In genomic region chr7:6375346-6376101, GRCh38 we compare ENCODE assay signal across 1 cellular context.
TF ChIP-seq lines count a peak whose summit lies in the region.

No MANE protein-coding gene starts in this region.

TF ChIP-seq in HEK293, 187 proteins besides CTCF, POLR2A, EP300 and RAD21 (continued from another document):
- TF ChIP-seq ZNF701 (tag by site-specific recombination; IDR thresholded peaks at IDR 0.05), result no peak
- 0 out of 2 replicates have a peak, but pooled peaks have one; percentile 12 for TF ChIP-seq PRDM6 (tag by site-specific recombination; IDR thresholded peaks at IDR 0.05)
- no peak for TF ChIP-seq ZNF398 (tag by site-specific recombination; IDR thresholded peaks at IDR 0.05)
- no peak for TF ChIP-seq ZNF433 (tag by site-specific recombination; IDR thresholded peaks at IDR 0.05; ENCODE audit: low read depth)
